In the genomic region with DNA sequence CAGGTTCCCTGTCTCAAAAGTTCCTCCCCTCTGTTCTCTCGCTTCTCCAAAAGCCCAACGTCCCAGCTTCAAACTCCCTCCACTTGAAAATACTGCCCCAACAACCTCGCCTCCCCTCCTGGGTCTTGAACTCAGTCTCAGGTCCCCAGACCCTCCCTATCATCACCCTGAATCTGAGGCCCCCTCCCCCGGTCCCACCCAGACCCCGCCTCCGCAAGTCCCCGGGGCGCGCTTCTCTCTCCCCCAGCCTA, we compare ENCODE assay signal across 8 cellular contexts. TPM values are rescaled to one million over a fixed set of nuclear protein-coding genes. Genes with fewer than 3 reads are reported as not detected.
DNase-seq lines count a peak whose midpoint lies in the region; TF ChIP-seq lines count a peak whose summit lies in the region.

No MANE protein-coding gene starts in this region.

- H3K27me3 ChIP-seq in colonic mucosa, result no peaks in the 10 kb centered on the region
- no peaks in the 10 kb centered on the region for H3K27me3 ChIP-seq in mucosa of stomach (ENCODE audit: control insufficient read depth, insufficient read depth, low read length)

- peaks cover 9% of the 10 kb centered on the region for H3K36me3 Mint-ChIP-seq in activated CD4-positive, alpha-beta T cell treated with anti-CD3 and anti-CD28 coated beads, Interleukin-2, amount 10 ng/mL, durations not matched to agents 7 days and 5 days (ENCODE audit: low read depth)

- H3K9me3 Mint-ChIP-seq in activated CD4-positive, alpha-beta T cell treated with anti-CD3 and anti-CD28 coated beads, Interleukin-2, amount 10 ng/mL, durations not matched to agents 7 days and 5 days, result no peaks in the 10 kb centered on the region

- no peaks in the 10 kb centered on the region for H3K27me3 Mint-ChIP-seq in activated CD4-positive, alpha-beta T cell treated with anti-CD3 and anti-CD28 coated beads, Interleukin-2, amount 10 ng/mL, durations not matched to agents 7 days and 5 days

- peak overlapping the region; percentile 97 for H3K4me3 Mint-ChIP-seq in activated CD4-positive, alpha-beta T cell treated with anti-CD3 and anti-CD28 coated beads, Interleukin-2, amount 10 ng/mL, durations not matched to agents 7 days and 5 days

- H3K36me3 ChIP-seq in colonic mucosa (peaks cover 4% of the 10 kb centered on the region), mucosa of stomach (ENCODE audit: control insufficient read depth, insufficient read depth, low read length) (peaks cover 6% of the 10 kb centered on the region)

- peak overlapping the region; percentile 94 for H3K27ac ChIP-seq in colonic mucosa

- H3K4me1 ChIP-seq in colonic mucosa, result peaks cover 8% of the 10 kb centered on the region
- H3K4me1 ChIP-seq in mucosa of stomach (ENCODE audit: control insufficient read depth, insufficient read depth, low read length), result peaks cover 19% of the 10 kb centered on the region

- POLR2A ChIA-PET in activated CD4-positive, alpha-beta T cell treated with anti-CD3 and anti-CD28 coated beads, Interleukin-2, amount 10 ng/mL, durations not matched to agents 7 days and 5 days (lab: Charles Lee), result no interaction called here

- H3K4me3 ChIP-seq in colonic mucosa (peak overlapping the region; percentile 66), mucosa of stomach (ENCODE audit: low read length) (peak overlapping the region; percentile 95)

- CTCF ChIA-PET in activated CD4-positive, alpha-beta T cell treated with anti-CD3 and anti-CD28 coated beads, Interleukin-2, amount 10 ng/mL, durations not matched to agents 7 days and 5 days (lab: Charles Lee), result interaction anchor here (0.6 to 3.1 kb wide), 6 partner anchors 11 to 256 kb away, joined by 3 to 16 read pairs (median 9); partner anchors contain the start of genes BLVRB, SERTAD1 and SPTBN4

- H3K9ac ChIP-seq in colonic mucosa (ENCODE audit: low read depth in 2 of 2, low read length in 2 of 2) (peak overlapping the region; percentile 83 to 100), mucosa of stomach (ENCODE audit: low read length) (peak overlapping the region; percentile 100)

- intact Hi-C loops in colonic mucosa (cut with DNase I), result no loop called here

- peak overlapping the region; percentile 96 for H3K27ac Mint-ChIP-seq in activated CD4-positive, alpha-beta T cell treated with anti-CD3 and anti-CD28 coated beads, Interleukin-2, amount 10 ng/mL, durations not matched to agents 7 days and 5 days

- H3K9me3 ChIP-seq in colonic mucosa (no peaks in the 10 kb centered on the region), mucosa of stomach (ENCODE audit: control insufficient read depth, low read length) (no peaks in the 10 kb centered on the region)

- DNase-seq in activated CD4-positive, alpha-beta T cell treated with anti-CD3 and anti-CD28 coated beads, Interleukin-2, amount 10 ng/mL, durations not matched to agents 7 days and 5 days, result no peak
- no peak for DNase-seq in activated CD4-positive, alpha-beta T cell treated with anti-CD3 and anti-CD28 coated beads for 4 hours
- DNase-seq in NCI-H69 (lab: John Stamatoyannopoulos, UW) (peak; percentile 85), colonic mucosa (no peak), AG08395 (ENCODE audit: low spot score) (no peak), epidermal melanocyte (ENCODE audit: insufficient read length, low spot score) (no peak)
- no peak for DNase-seq in stimulated activated CD4-positive, alpha-beta T cell treated with anti-CD3 and anti-CD28 coated beads, Interleukin-2, amount 100 ng/mL, for 24 hours

- no peak for TF ChIP-seq CTCF in colonic mucosa (IDR thresholded peaks at IDR 0.05)

- H3K4me1 Mint-ChIP-seq in activated CD4-positive, alpha-beta T cell treated with anti-CD3 and anti-CD28 coated beads, Interleukin-2, amount 10 ng/mL, durations not matched to agents 7 days and 5 days, result peaks cover 19% of the 10 kb centered on the region

RNA-seq across cellular contexts. Expression of gene SERTAD3, which starts 0.3 kb away (rescaled TPM):
- total RNA-seq in activated CD4-positive, alpha-beta T cell treated with anti-CD3 and anti-CD28 coated beads, Interleukin-2, amount 10 ng/mL, durations not matched to agents 7 days and 5 days, result 10 to 100 TPM; 10.6 to 10.9 TPM
- 10 to 100 TPM; 26.5 to 36.0 TPM for total RNA-seq in colonic mucosa

RNA-seq across cellular contexts. Expression of gene SERTAD1, which starts 18.1 kb away (rescaled TPM):
- total RNA-seq in activated CD4-positive, alpha-beta T cell treated with anti-CD3 and anti-CD28 coated beads, Interleukin-2, amount 10 ng/mL, durations not matched to agents 7 days and 5 days, result 1 to 10 TPM; 6.2 to 9.7 TPM
- total RNA-seq in colonic mucosa, result 10 to 100 TPM in 1 of 2 donors, 1 to 10 TPM in 1; 8.7 to 16.0 TPM

RNA-seq across cellular contexts. Expression of gene BLVRB, which starts 21.7 kb away (rescaled TPM):
- 10 to 100 TPM; 18.5 to 20.0 TPM for total RNA-seq in activated CD4-positive, alpha-beta T cell treated with anti-CD3 and anti-CD28 coated beads, Interleukin-2, amount 10 ng/mL, durations not matched to agents 7 days and 5 days
- total RNA-seq in colonic mucosa, result 10 to 100 TPM; 76.5 to 94.9 TPM

RNA-seq across cellular contexts. Expression of gene SPTBN4, which starts 22.9 kb away (rescaled TPM):
- total RNA-seq in activated CD4-positive, alpha-beta T cell treated with anti-CD3 and anti-CD28 coated beads, Interleukin-2, amount 10 ng/mL, durations not matched to agents 7 days and 5 days, result under 1 TPM; 0.23 to 0.50 TPM
- total RNA-seq in colonic mucosa, result under 1 TPM; 0.29 to 0.74 TPM

RNA-seq across cellular contexts. Expression of gene PRX, which starts 30.7 kb away (rescaled TPM):
- total RNA-seq in activated CD4-positive, alpha-beta T cell treated with anti-CD3 and anti-CD28 coated beads, Interleukin-2, amount 10 ng/mL, durations not matched to agents 7 days and 5 days, result under 1 TPM; 0.75 to 0.94 TPM
- 1 to 10 TPM; 1.4 to 1.7 TPM for total RNA-seq in colonic mucosa
